14 cellular contexts compared by ENCODE assay signal in genomic region chr16:8905795-8906591, GRCh38. TPM values are rescaled to one million over a fixed set of nuclear protein-coding genes. Genes with fewer than 3 reads are reported as not detected.
A peak's percentile ranks its signal among the peaks of the same experiment; 100 is the strongest.
DNase-seq lines count a peak whose midpoint lies in the region; ATAC-seq and TF ChIP-seq lines count a peak whose summit lies in the region.
"Had no signal": no experiment of that assay in that cellular context is flagged by ENCODE, and none has a peak within 500 bp of the region (broad histone marks: within the 10 kb centered on the region; RNA-seq: fewer than 3 reads in every experiment).

No MANE protein-coding gene starts in this region.

- H3K9me2 ChIP-seq in HCT116 (ENCODE audit: insufficient read depth), result no peaks in the 10 kb centered on the region

- no peak overlapping the region for H3K4me3 ChIP-seq in HCT116 (replicated peaks in 1 of 2; ENCODE audit: low read depth in 1 of 2, low read length in 2 of 2)
- no peak overlapping the region for H3K4me3 ChIP-seq in mesendoderm (ENCODE audit: low read length)

- H3K9ac ChIP-seq in HCT116 (ENCODE audit: low read length), result no peak overlapping the region
- H3K9ac ChIP-seq in mesendoderm (ENCODE audit: low read length), result no peak overlapping the region

- no peak overlapping the region for H2AFZ ChIP-seq in HCT116 (ENCODE audit: low read depth, low read length, poor library complexity, severe bottlenecking)

- H3K27ac ChIP-seq in HCT116 (ENCODE audit: low read depth, low read length) (no peak overlapping the region), mesendoderm (ENCODE audit: low read depth, low read length) (no peak overlapping the region)
- H3K27ac ChIP-seq: epithelial cell of prostate had no signal

- RAD21 ChIA-PET in HCT116 (lab: Charles Lee; ENCODE audit: low non-redundant PET in 1 of 2, low total read pairs in 2 of 2, uncharacterized antibody in 2 of 2, unreplicated experiment in 2 of 2), result interaction anchor here in 1 of 2 experiments (0.7 kb wide), 1 partner anchor 103 kb away, joined by 3 read pairs; no protein-coding TSS in a partner anchor

- H3K4ac ChIP-seq in mesendoderm (ENCODE audit: low read depth, low read length), result no peak overlapping the region

- H3K27me3 ChIP-seq in HCT116 (ENCODE audit: insufficient read depth, low read length) (no peaks in the 10 kb centered on the region), mesendoderm (ENCODE audit: insufficient read depth, low read length, poor library complexity) (no peaks in the 10 kb centered on the region)

- H3K9me3 Mint-ChIP-seq in Calu3 (ENCODE audit: low read depth, unreplicated experiment) (no peaks in the 10 kb centered on the region), brain (no peaks in the 10 kb centered on the region)
- H3K9me3 Mint-ChIP-seq in stimulated activated naive CD8-positive, alpha-beta T cell treated with anti-CD3 and anti-CD28 coated beads, Interleukin-15, amount 100 ng/mL, for 72 hours, result no peaks in the 10 kb centered on the region
- H3K9me3 Mint-ChIP-seq: naive B cell had no signal

- no peak overlapping the region for H2BK15ac ChIP-seq in mesendoderm (replicated peaks; ENCODE audit: low read depth)

- no peak for TF ChIP-seq POLR2A in HCT116 (IDR thresholded peaks at IDR 0.05; ENCODE audit: borderline replicate concordance, extremely low read depth, insufficient read depth, insufficient read length)

- no peak overlapping the region for H3K23ac ChIP-seq in mesendoderm (ENCODE audit: low read length)

- no peak overlapping the region for H2AK5ac ChIP-seq in mesendoderm (ENCODE audit: low read length)

- H4K8ac ChIP-seq in mesendoderm (ENCODE audit: low read depth, low read length), result no peak overlapping the region

- CTCF ChIA-PET in Calu3 (lab: Charles Lee) (interaction anchor here (1.2 kb wide), 1 partner anchor 31 kb away, joined by 3 read pairs; no protein-coding TSS in a partner anchor), HCT116 (lab: Charles Lee) (interaction anchor here (1.2 kb wide), 2 partner anchors 102 to 229 kb away, joined by 3 to 4 read pairs; no protein-coding TSS in a partner anchor)

- H3K56ac ChIP-seq in mesendoderm (ENCODE audit: low read length), result no peak overlapping the region

- ATAC-seq in HCT116 (peak; percentile 64), GM21825 (IDR thresholded peaks at IDR 0.05; ENCODE audit: unreplicated experiment) (no peak)
- no peak for ATAC-seq in stimulated activated naive CD8-positive, alpha-beta T cell treated with anti-CD3 and anti-CD28 coated beads, Interleukin-15, amount 100 ng/mL, for 72 hours

- H3K4me1 ChIP-seq in HCT116 (ENCODE audit: control insufficient read depth in 1 of 2, insufficient read depth in 2 of 2, low read length in 2 of 2) (no peaks in the 10 kb centered on the region), mesendoderm (ENCODE audit: control insufficient read depth, low read depth, low read length) (peaks cover 6% of the 10 kb centered on the region)

- no peak overlapping the region for H3K18ac ChIP-seq in mesendoderm (ENCODE audit: low read length)

- no peak overlapping the region for H2BK120ac ChIP-seq in mesendoderm (ENCODE audit: low read depth, low read length)

- no peak for TF ChIP-seq RAD21 in HCT116 (IDR thresholded peaks at IDR 0.05; ENCODE audit: low read depth)

- no peak overlapping the region for H3K4me2 ChIP-seq in HCT116 (ENCODE audit: low read length)
- no peak overlapping the region for H3K4me2 ChIP-seq in mesendoderm (ENCODE audit: low read length)

- DNase-seq in Calu3 (no peak), HCT116 (ENCODE audit: low read depth, low spot score) (no peak), mesendoderm (peak; percentile 64), KBM-7 (no peak), HuH-7.5 (ENCODE audit: low spot score) (no peak)
- DNase-seq in stimulated activated naive CD8-positive, alpha-beta T cell treated with anti-CD3 and anti-CD28 coated beads, Interleukin-15, amount 100 ng/mL, for 72 hours, result no peak
- DNase-seq: EL, NCI-H774, T-helper 17 cell had no signal

- peaks cover 73% of the 10 kb centered on the region for H3K36me3 Mint-ChIP-seq in Calu3 (ENCODE audit: insufficient read depth, unreplicated experiment)
- peaks cover 83% of the 10 kb centered on the region for H3K36me3 Mint-ChIP-seq in brain

- H3K27ac Mint-ChIP-seq in Calu3 (ENCODE audit: unreplicated experiment), result no peak overlapping the region
- H3K27ac Mint-ChIP-seq in brain, result peak overlapping the region in 3 of 5 experiments; percentile 17 to 60 (median 21)
- peak overlapping the region in 1 of 2 donors; percentile 33 for H3K27ac Mint-ChIP-seq in stimulated activated naive CD8-positive, alpha-beta T cell treated with anti-CD3 and anti-CD28 coated beads, Interleukin-15, amount 100 ng/mL, for 72 hours

- peaks cover 34% of the 10 kb centered on the region for H3K79me2 ChIP-seq in HCT116 (ENCODE audit: insufficient read depth, low read length)
- H3K79me2 ChIP-seq in mesendoderm (ENCODE audit: control insufficient read depth, insufficient read depth, low read length), result peaks cover 2% of the 10 kb centered on the region

- intact Hi-C loops in Calu3 (cut with micrococcal nuclease; ENCODE audit: unreplicated experiment), result loop anchor here (5.0 kb wide), 1 partner anchor 101 kb away; no protein-coding TSS in a partner anchor
- intact Hi-C loops in HCT116 (cut with micrococcal nuclease), result loop anchor here (1.0 to 10.0 kb wide), 3 partner anchors 103 to 228 kb away; no protein-coding TSS in a partner anchor

- H3K36me3 ChIP-seq in HCT116 (ENCODE audit: control insufficient read depth in 1 of 2, insufficient read depth in 2 of 2, low read length in 2 of 2), result peaks cover 45 to 49% of the 10 kb centered on the region in 2 experiments
- peaks cover 20% of the 10 kb centered on the region for H3K36me3 ChIP-seq in mesendoderm (ENCODE audit: control insufficient read depth, insufficient read depth, low read length)

- no peak overlapping the region for H2BK5ac ChIP-seq in mesendoderm (ENCODE audit: low read length)

- peaks cover 8% of the 10 kb centered on the region for H3K4me1 Mint-ChIP-seq in Calu3 (ENCODE audit: low read depth, unreplicated experiment)
- H3K4me1 Mint-ChIP-seq in brain, result no peaks in the 10 kb centered on the region
- peaks cover 20% of the 10 kb centered on the region for H3K4me1 Mint-ChIP-seq in stimulated activated naive CD8-positive, alpha-beta T cell treated with anti-CD3 and anti-CD28 coated beads, Interleukin-15, amount 100 ng/mL, for 72 hours

- no peak overlapping the region for H4K5ac ChIP-seq in mesendoderm (ENCODE audit: low read length)

- no peaks in the 10 kb centered on the region for H3K9me3 ChIP-seq in HCT116 (ENCODE audit: control insufficient read depth in 1 of 2, insufficient read depth in 1 of 2, low read depth in 1 of 2, low read length in 2 of 2)

- no CpG with 5 or more reads among the region's 14 CpGs for WGBS in mesendoderm (ENCODE audit: extremely low coverage, insufficient coverage, low lambda C conversion rate)

- BruUV-seq in Calu3 (replicated peaks; lab: Mats Ljungman, UMichigan) (no TSS peak), HCT116 (replicated peaks; lab: Mats Ljungman, UMichigan) (no TSS peak)

- TF ChIP-seq CTCF in Calu3 (IDR thresholded peaks at IDR 0.05; ENCODE audit: unreplicated experiment), result peak; percentile 39
- TF ChIP-seq CTCF in HCT116 (IDR thresholded peaks at IDR 0.05 in 2 of 3, conservative IDR thresholded peaks at IDR 0.05 in 1 of 3; ENCODE audit: borderline replicate concordance in 1 of 3, insufficient read depth in 1 of 3, low read depth in 2 of 3, low read length in 2 of 3), result peak in 2 of 3 experiments; percentile 45 to 55; a peak in 4 of 6 replicates
- no peak for TF ChIP-seq CTCF in brain (conservative IDR thresholded peaks at IDR 0.05)

- H3K27me3 Mint-ChIP-seq in Calu3 (ENCODE audit: unreplicated experiment), result no peaks in the 10 kb centered on the region
- no peaks in the 10 kb centered on the region for H3K27me3 Mint-ChIP-seq in brain
- no peaks in the 10 kb centered on the region for H3K27me3 Mint-ChIP-seq in stimulated activated naive CD8-positive, alpha-beta T cell treated with anti-CD3 and anti-CD28 coated beads, Interleukin-15, amount 100 ng/mL, for 72 hours
- H3K27me3 Mint-ChIP-seq: naive B cell, T-helper 17 cell had no signal

- H4K20me1 ChIP-seq in HCT116 (ENCODE audit: insufficient read depth), result peaks cover 3% of the 10 kb centered on the region; the same call in 1 of the 2 replicates

- peaks cover 3% of the 10 kb centered on the region for H3K79me1 ChIP-seq in mesendoderm (ENCODE audit: low read length)

- in situ Hi-C loops in KBM-7 (cut with MboI; ENCODE audit: low pct_unique_long_range_greater_than_20kb, low sequenced_read_pairs), result no loop called here

- POLR2A ChIA-PET in HCT116 (lab: Charles Lee), result no interaction called here

- no peak overlapping the region for H3K4me3 Mint-ChIP-seq in Calu3 (ENCODE audit: low read depth, unreplicated experiment)
- H3K4me3 Mint-ChIP-seq in brain, result no peak overlapping the region
- no peak overlapping the region for H3K4me3 Mint-ChIP-seq in stimulated activated naive CD8-positive, alpha-beta T cell treated with anti-CD3 and anti-CD28 coated beads, Interleukin-15, amount 100 ng/mL, for 72 hours
- H3K4me3 Mint-ChIP-seq: naive B cell, T-helper 17 cell had no signal

TF ChIP-seq in HCT116, 20 proteins besides CTCF, POLR2A, EP300 and RAD21 (continues in another document):
- TF ChIP-seq SIN3A (IDR thresholded peaks at IDR 0.05; ENCODE audit: low read depth) (no peak), MAX (IDR thresholded peaks at IDR 0.05) (no peak)

RNA-seq across cellular contexts. Expression of gene LITAFD, which starts 23.8 kb away (rescaled TPM):
- total RNA-seq in Calu3 (2022) (not detected in 2 replicates), HCT116 (2021; ENCODE audit: unreplicated experiment) (not detected)
- not detected in 2 replicates for polyA plus RNA-seq in HCT116 (2012)
- polyA plus RNA-seq in brain (ENCODE audit: insufficient read depth, low read depth, low replicate concordance), result not detected
- polyA plus RNA-seq in mesendoderm (2013, experiment 1 of 2), result not detected
- polyA plus RNA-seq in mesendoderm (2013, experiment 2 of 2), result not detected
- polyA plus RNA-seq: small intestine had no signal

RNA-seq across cellular contexts. Expression of gene CARHSP1, which starts 37.2 kb away (rescaled TPM):
- 89.2 and 104 TPM in 2 replicates for total RNA-seq in Calu3 (2022)
- 79.7 TPM for total RNA-seq in HCT116 (2021; ENCODE audit: unreplicated experiment)
- 116 and 137 TPM in 2 replicates for polyA plus RNA-seq in HCT116 (2012)
- 407 TPM for polyA plus RNA-seq in brain (ENCODE audit: insufficient read depth, low read depth, low replicate concordance)
- 81.0 TPM for polyA plus RNA-seq in mesendoderm (2013, experiment 1 of 2)
- polyA plus RNA-seq in mesendoderm (2013, experiment 2 of 2), result 79.6 TPM

RNA-seq across cellular contexts. Expression of gene USP7, which starts 57.7 kb away (rescaled TPM):
- 126 and 165 TPM in 2 replicates for total RNA-seq in Calu3 (2022)
- total RNA-seq in HCT116 (2021; ENCODE audit: unreplicated experiment), result 154 TPM
- 76.4 and 77.8 TPM in 2 replicates for polyA plus RNA-seq in HCT116 (2012)
- 63.5 TPM for polyA plus RNA-seq in brain (ENCODE audit: insufficient read depth, low read depth, low replicate concordance)
- polyA plus RNA-seq in mesendoderm (2013, experiment 1 of 2), result 105 TPM
- 105 TPM for polyA plus RNA-seq in mesendoderm (2013, experiment 2 of 2)

Comparison
In these comparisons a context has a peak if more than half of its experiments do, and no peak if none do; other contexts are left out.
1. CTCF ChIP-seq: peak in Calu3 (single experiment) and HCT116 (2 of 3); none in brain (0 of 2).